ENCODE assay signal across 1 cellular context in the genomic region with DNA sequence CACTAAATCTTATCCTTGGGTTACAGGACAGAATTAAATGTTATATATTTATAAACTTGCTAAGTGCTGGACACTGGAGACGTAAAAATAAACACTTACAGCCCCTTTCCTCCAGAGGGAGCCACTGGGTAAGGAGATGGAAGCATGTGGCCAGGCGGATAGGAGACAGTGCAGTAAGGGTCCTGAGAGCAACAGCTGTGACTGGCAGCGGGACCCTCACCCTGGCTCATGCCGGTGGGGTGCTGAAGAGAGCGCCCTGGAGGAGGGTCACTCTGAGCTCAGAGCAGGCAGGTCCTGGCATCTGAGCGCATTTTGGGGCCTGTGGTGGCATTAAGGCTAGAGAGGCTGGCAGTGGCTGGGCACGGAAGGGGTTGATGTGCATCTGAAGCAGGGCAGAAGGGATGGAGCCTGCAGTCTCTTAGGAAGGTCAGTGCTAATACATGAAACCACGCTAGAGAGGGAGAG.
TF ChIP-seq lines count a peak whose summit lies in the region.

No MANE protein-coding gene starts in this region.

TF ChIP-seq in endothelial cell of umbilical vein, 7 proteins besides CTCF, POLR2A, EP300 and RAD21 (continued from another document):
- TF ChIP-seq, protein P1, sequence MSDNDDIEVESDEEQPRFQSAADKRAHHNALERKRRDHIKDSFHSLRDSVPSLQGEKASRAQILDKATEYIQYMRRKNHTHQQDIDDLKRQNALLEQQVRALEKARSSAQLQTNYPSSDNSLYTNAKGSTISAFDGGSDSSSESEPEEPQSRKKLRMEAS (IDR thresholded peaks at IDR 0.05; ENCODE audit: insufficient read depth, insufficient read length) = peak; percentile 5
